ENCODE assay signal across 12 cellular contexts in genomic region chr12:32753605-32754004, GRCh38. TPM values are rescaled to one million over a fixed set of nuclear protein-coding genes. Genes with fewer than 3 reads are reported as not detected.
DNase-seq lines count a peak whose midpoint lies in the region; ATAC-seq, FAIRE-seq and TF ChIP-seq lines count a peak whose summit lies in the region.
"Had no signal": no experiment of that assay in that cellular context is flagged by ENCODE, and none has a peak within 500 bp of the region (broad histone marks: within the 10 kb centered on the region; RNA-seq: fewer than 3 reads in every experiment).

No MANE protein-coding gene starts in this region.

- FAIRE-seq in endothelial cell of umbilical vein (lab: Jason Lieb, UNC), result no peak
- FAIRE-seq: A204.1 had no signal

- H3F3A ChIP-seq in PC-9 (ENCODE audit: insufficient read depth, low read depth), result peaks cover 16% of the 10 kb centered on the region; the same call in 1 of the 2 replicates

- no peaks in the 10 kb centered on the region; the same call in 1 of the 2 replicates for H3K9me3 ChIP-seq in PC-9 (ENCODE audit: insufficient read depth, low read depth)
- H3K9me3 ChIP-seq in endothelial cell of umbilical vein (replicated peaks; ENCODE audit: control insufficient read depth, insufficient read depth, low read length), result no peaks in the 10 kb centered on the region

- no peaks in the 10 kb centered on the region for H3K27me3 Mint-ChIP-seq in T-helper 2 cell treated with Interferon-gamma antibody and Interleukin-4, amounts not matched to agents 5 μg/mL and 100 μg/mL, for 36 hours (ENCODE audit: low read depth)
- no peaks in the 10 kb centered on the region for H3K27me3 Mint-ChIP-seq in progenitor cell of endocrine pancreas

- H3K27ac ChIP-seq in PC-9 (peak overlapping the region; percentile 91), endothelial cell of umbilical vein (ENCODE audit: insufficient read depth, low read depth, low read length) (peak overlapping the region; percentile 91)
- H3K27ac ChIP-seq: cardiac muscle cell had no signal

- H4K20me1 ChIP-seq in PC-9 (ENCODE audit: insufficient read depth), result 0 out of 2 replicates have a peak, but pooled peaks cover 5% of the 10 kb centered on the region
- H4K20me1 ChIP-seq in endothelial cell of umbilical vein (replicated peaks; ENCODE audit: control insufficient read depth, extremely low read depth, insufficient read depth, low read length), result no peaks in the 10 kb centered on the region

- H3K4me1 Mint-ChIP-seq in T-helper 2 cell treated with Interferon-gamma antibody and Interleukin-4, amounts not matched to agents 5 μg/mL and 100 μg/mL, for 36 hours (ENCODE audit: low read depth), result peaks cover 19% of the 10 kb centered on the region
- H3K4me1 Mint-ChIP-seq in progenitor cell of endocrine pancreas (ENCODE audit: low read depth), result peaks cover 23% of the 10 kb centered on the region

- H3K79me2 ChIP-seq in PC-9 (ENCODE audit: low read depth) (peaks cover 31% of the 10 kb centered on the region), endothelial cell of umbilical vein (ENCODE audit: control insufficient read depth, insufficient read depth, low read length) (peaks cover 24% of the 10 kb centered on the region)

- TF ChIP-seq CTCF in PC-9 (conservative IDR thresholded peaks at IDR 0.05), result no peak
- no peak for TF ChIP-seq CTCF in endothelial cell of umbilical vein (IDR thresholded peaks at IDR 0.05; ENCODE audit: extremely low read depth in 1 of 2, insufficient read depth in 1 of 2, low read depth in 1 of 2, low read length in 2 of 2)
- no peak for TF ChIP-seq CTCF in progenitor cell of endocrine pancreas (IDR thresholded peaks at IDR 0.05; ENCODE audit: unreplicated experiment)

- H3K27me3 ChIP-seq in PC-9 (ENCODE audit: insufficient read depth, low read depth) (no peaks in the 10 kb centered on the region), endothelial cell of umbilical vein (ENCODE audit: control insufficient read depth in 2 of 2, insufficient read depth in 2 of 2, low read length in 2 of 2) (no peaks in the 10 kb centered on the region)
- H3K27me3 ChIP-seq: cardiac muscle cell had no signal

- POLR2A ChIA-PET in PC-9 (lab: Charles Lee; ENCODE audit: unreplicated experiment), result interaction anchor here (0.5 kb wide), 1 partner anchor 1268 kb away, joined by 3 read pairs; no protein-coding TSS in a partner anchor
- POLR2A ChIA-PET in endothelial cell of umbilical vein (lab: Charles Lee), result no interaction called here

- no peaks in the 10 kb centered on the region for H3K9me1 ChIP-seq in endothelial cell of umbilical vein (replicated peaks; ENCODE audit: control insufficient read depth, extremely low read depth, insufficient read depth, low read length)

- no peaks in the 10 kb centered on the region for H3K9me2 ChIP-seq in PC-9 (ENCODE audit: insufficient read depth)

- no peak for DNase-seq in T-helper 2 cell treated with Interferon-gamma antibody and Interleukin-4, amounts not matched to agents 5 μg/mL and 100 μg/mL, for 36 hours (ENCODE audit: low spot score)
- DNase-seq in T-helper 2 cell (no peak), PC-9 (no peak), endothelial cell of umbilical vein (ENCODE audit: low read depth, low spot score) (no peak), progenitor cell of endocrine pancreas (ENCODE audit: low spot score, unreplicated experiment) (no peak), COLO829 (ENCODE audit: low spot score) (no peak)
- DNase-seq: NCI-H524 treated with DMSO at 0.1 percent for 48 hours, posterior cingulate gyrus had no signal

- peak overlapping the region; percentile 74 for H3K4me3 Mint-ChIP-seq in T-helper 2 cell treated with Interferon-gamma antibody and Interleukin-4, amounts not matched to agents 5 μg/mL and 100 μg/mL, for 36 hours
- H3K4me3 Mint-ChIP-seq in progenitor cell of endocrine pancreas (ENCODE audit: low read depth), result peak overlapping the region; percentile 98

- peak overlapping the region; percentile 23 for H3K27ac Mint-ChIP-seq in T-helper 2 cell treated with Interferon-gamma antibody and Interleukin-4, amounts not matched to agents 5 μg/mL and 100 μg/mL, for 36 hours
- H3K27ac Mint-ChIP-seq in progenitor cell of endocrine pancreas, result peak overlapping the region; percentile 98

- peaks cover 32% of the 10 kb centered on the region for H3K36me3 Mint-ChIP-seq in T-helper 2 cell treated with Interferon-gamma antibody and Interleukin-4, amounts not matched to agents 5 μg/mL and 100 μg/mL, for 36 hours (ENCODE audit: low read depth)
- peaks cover 32% of the 10 kb centered on the region for H3K36me3 Mint-ChIP-seq in progenitor cell of endocrine pancreas (ENCODE audit: insufficient read depth)

- peak overlapping the region; percentile 97 for H3K4me2 ChIP-seq in PC-9
- H3K4me2 ChIP-seq in endothelial cell of umbilical vein (ENCODE audit: insufficient read depth, low read length), result peak overlapping the region; percentile 97

- no peaks in the 10 kb centered on the region for H3K9me3 Mint-ChIP-seq in T-helper 2 cell treated with Interferon-gamma antibody and Interleukin-4, amounts not matched to agents 5 μg/mL and 100 μg/mL, for 36 hours
- H3K9me3 Mint-ChIP-seq in progenitor cell of endocrine pancreas (ENCODE audit: low read depth), result no peaks in the 10 kb centered on the region

- H3K36me3 ChIP-seq in PC-9 (ENCODE audit: low read depth), result peaks cover 47% of the 10 kb centered on the region
- peaks cover 8 to 15% of the 10 kb centered on the region in 2 experiments for H3K36me3 ChIP-seq in endothelial cell of umbilical vein (ENCODE audit: control insufficient read depth in 2 of 2, extremely low read depth in 1 of 2, insufficient read depth in 2 of 2, low read length in 2 of 2)

- CTCF ChIA-PET in PC-9 (lab: Charles Lee) (no interaction called here), endothelial cell of umbilical vein (lab: Charles Lee) (no interaction called here)

- TF ChIP-seq POLR2A in endothelial cell of umbilical vein (IDR thresholded peaks at IDR 0.05; ENCODE audit: low read depth, low read length), result no peak

- H2AFZ ChIP-seq in PC-9, result no peak overlapping the region
- no peak overlapping the region for H2AFZ ChIP-seq in endothelial cell of umbilical vein (ENCODE audit: low read depth, low read length)

- ATAC-seq in HG03354 (IDR thresholded peaks at IDR 0.05; ENCODE audit: poor library complexity, severe bottlenecking, unreplicated experiment), result no peak
- no peak for ATAC-seq in GM18861 (IDR thresholded peaks at IDR 0.05; ENCODE audit: unreplicated experiment)

- BruUV-seq in PC-9 (replicated peaks; lab: Mats Ljungman, UMichigan) (no TSS peak), endothelial cell of umbilical vein (replicated peaks; lab: Mats Ljungman, UMichigan) (no TSS peak)

- H3K4me1 ChIP-seq in PC-9 (replicated peaks; ENCODE audit: insufficient read depth) (peaks cover 21% of the 10 kb centered on the region), endothelial cell of umbilical vein (ENCODE audit: control insufficient read depth, extremely low read depth, insufficient read depth, low read length) (peaks cover 13% of the 10 kb centered on the region)

- dilution Hi-C loops in endothelial cell of umbilical vein (cut with MboI; ENCODE audit: extremely low pct_ligation_motif_present, low sequenced_read_pairs), result no loop called here

- intact Hi-C loops in PC-9 (cut with micrococcal nuclease; ENCODE audit: unreplicated experiment) (loop anchor here (2.0 kb wide), 2 partner anchors 75 to 143 kb away; partner anchors contain the start of genes DNM1L and PKP2), endothelial cell of umbilical vein (cut with micrococcal nuclease) (loop anchor here (2.0 kb wide), 1 partner anchor 73 kb away; no protein-coding TSS in a partner anchor)

- H3K4me3 ChIP-seq in PC-9 (peak overlapping the region; percentile 84), endothelial cell of umbilical vein (replicated peaks in 1 of 3; ENCODE audit: insufficient read depth in 1 of 3, low read depth in 1 of 3, low read length in 3 of 3) (peak overlapping the region in 1 of 3 experiments; percentile 90)

- H3K9ac ChIP-seq in endothelial cell of umbilical vein (replicated peaks; ENCODE audit: extremely low read depth, insufficient read depth, low read length), result no peak overlapping the region

TF ChIP-seq in endothelial cell of umbilical vein, 7 proteins besides CTCF, POLR2A, EP300 and RAD21:
- no peak for TF ChIP-seq JUN (IDR thresholded peaks at IDR 0.05; ENCODE audit: borderline replicate concordance, insufficient read depth, insufficient read length, low read depth)
- TF ChIP-seq GATA2 (IDR thresholded peaks at IDR 0.05; ENCODE audit: insufficient read depth, insufficient read length, low read depth, low read length), result no peak
- no peak for TF ChIP-seq FOS (IDR thresholded peaks at IDR 0.05; ENCODE audit: borderline replicate concordance, insufficient read depth, low read length)
- TF ChIP-seq POLR2AphosphoS5 (IDR thresholded peaks at IDR 0.05; ENCODE audit: insufficient read depth, low read depth, low read length), result no peak
- TF ChIP-seq MAX (IDR thresholded peaks at IDR 0.05; ENCODE audit: insufficient read depth, insufficient read length), result no peak
- no peak for TF ChIP-seq EZH2 (IDR thresholded peaks at IDR 0.05; ENCODE audit: borderline replicate concordance, low read depth, low read length, severe bottlenecking)
- no peak for TF ChIP-seq MYC (IDR thresholded peaks at IDR 0.05; ENCODE audit: low read depth, low read length)

RNA-seq across cellular contexts. Expression of gene YARS2, which starts 2.1 kb away (rescaled TPM):
- total RNA-seq in PC-9 (2021) (34.3 and 36.6 TPM in 2 replicates), endothelial cell of umbilical vein (26.8 and 28.4 TPM in 2 replicates), progenitor cell of endocrine pancreas (40.5 and 48.3 TPM in 2 replicates)
- polyA plus RNA-seq in endothelial cell of umbilical vein, result 24.6 and 25.2 TPM in 2 replicates
- 18.5 and 22.0 TPM in 2 replicates for polyA plus RNA-seq in endothelial cell of umbilical vein (2011; cell fraction: cytosol; rRNA removed)
- polyA plus RNA-seq in endothelial cell of umbilical vein (2011; cell fraction: nucleus; rRNA removed), result 14.8 and 15.7 TPM in 2 replicates
- 37.9 and 45.9 TPM in 2 replicates for polyA plus RNA-seq in endothelial cell of umbilical vein (2012)
- polyA minus RNA-seq in endothelial cell of umbilical vein, result 20.1 and 22.1 TPM in 2 replicates
- 18.3 TPM for polyA minus RNA-seq in endothelial cell of umbilical vein (2011; cell fraction: cytosol; rRNA and poly(A)+ RNA removed)
- 22.4 and 22.5 TPM in 2 replicates for polyA minus RNA-seq in endothelial cell of umbilical vein (2011; cell fraction: nucleus; rRNA and poly(A)+ RNA removed)
